2 cellular contexts compared by ENCODE assay signal in the genomic region with DNA sequence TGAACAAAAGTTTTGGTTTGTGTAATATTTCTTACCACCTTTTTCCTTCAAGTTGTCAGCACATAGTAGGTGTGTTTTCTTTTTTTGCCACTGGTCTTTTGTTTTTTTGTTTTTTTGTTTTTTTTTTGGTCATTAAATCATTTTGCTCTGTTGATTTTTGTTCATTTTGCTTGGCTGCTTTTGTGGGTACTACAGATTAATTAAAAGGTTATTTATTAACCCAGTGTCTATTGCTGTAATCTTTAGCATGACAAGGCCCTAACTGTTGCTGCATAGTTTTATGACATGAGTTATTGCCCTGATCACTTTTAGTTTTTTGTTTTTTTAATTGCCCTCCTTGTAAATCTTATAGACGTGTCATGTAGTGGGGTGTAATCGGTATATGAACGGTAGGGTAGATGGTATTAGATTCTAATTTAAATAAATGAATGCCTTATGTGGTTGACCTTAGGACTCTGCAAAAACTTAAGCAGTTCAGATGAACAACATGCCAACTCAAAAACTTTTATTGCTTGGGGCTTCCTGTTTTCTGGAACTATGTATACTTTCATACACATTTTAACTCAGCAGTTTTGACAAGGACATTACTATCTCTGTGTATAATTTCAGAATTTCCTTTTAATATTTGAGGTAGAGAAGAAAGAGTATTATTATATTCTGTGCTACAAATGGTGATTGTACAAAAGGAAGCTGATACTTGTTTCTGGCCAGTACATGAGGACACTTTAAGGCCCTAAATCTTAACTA.
TF ChIP-seq lines count a peak whose summit lies in the region.

No MANE protein-coding gene starts in this region.

TF ChIP-seq in A549, 52 proteins besides CTCF, POLR2A, EP300 and RAD21:
- TF ChIP-seq MYC (IDR thresholded peaks at IDR 0.05; ENCODE audit: borderline replicate concordance, low read length) (no peak), EHMT2 (IDR thresholded peaks at IDR 0.05; ENCODE audit: low read depth) (no peak), KDM5A (IDR thresholded peaks at IDR 0.05) (no peak), MAFK (IDR thresholded peaks at IDR 0.05; ENCODE audit: partially characterized antibody) (no peak), CHD4 (IDR thresholded peaks at IDR 0.05; ENCODE audit: borderline replicate concordance) (no peak), GATA3 (IDR thresholded peaks at IDR 0.05; ENCODE audit: borderline replicate concordance) (no peak), ZNF302 (CRISPR knock-in tag; IDR thresholded peaks at IDR 0.05) (no peak), PHF8 (IDR thresholded peaks at IDR 0.05; ENCODE audit: borderline replicate concordance, low read depth) (no peak), E2F6 (IDR thresholded peaks at IDR 0.05; ENCODE audit: borderline replicate concordance, low read depth) (no peak), CEBPB (IDR thresholded peaks at IDR 0.05) (no peak), ESRRA (IDR thresholded peaks at IDR 0.05; ENCODE audit: borderline replicate concordance, low read length) (no peak), HES2 (IDR thresholded peaks at IDR 0.05) (no peak), ZFP36 (IDR thresholded peaks at IDR 0.05; ENCODE audit: borderline replicate concordance, partially characterized antibody) (no peak), JUN (IDR thresholded peaks at IDR 0.05) (no peak), FOSB (CRISPR knock-in tag; IDR thresholded peaks at IDR 0.05) (no peak), ZSCAN20 (CRISPR knock-in tag; IDR thresholded peaks at IDR 0.05) (no peak), RARB (CRISPR knock-in tag; IDR thresholded peaks at IDR 0.05) (no peak), CBX8 (IDR thresholded peaks at IDR 0.05) (no peak)

TF ChIP-seq in HEK293, 187 proteins besides CTCF, POLR2A, EP300 and RAD21:
- TF ChIP-seq SCRT2 (tag by site-specific recombination; IDR thresholded peaks at IDR 0.05) (peak; percentile 64), FEZF1 (tag by site-specific recombination; IDR thresholded peaks at IDR 0.05) (peak; percentile 54; the same call in 1 of the 2 replicates), ZNF324 (tag by site-specific recombination; IDR thresholded peaks at IDR 0.05) (no peak), SCRT1 (tag by site-specific recombination; IDR thresholded peaks at IDR 0.05; ENCODE audit: borderline replicate concordance) (peak; percentile 48; the same call in 1 of the 2 replicates)
- TF ChIP-seq, protein P1, sequence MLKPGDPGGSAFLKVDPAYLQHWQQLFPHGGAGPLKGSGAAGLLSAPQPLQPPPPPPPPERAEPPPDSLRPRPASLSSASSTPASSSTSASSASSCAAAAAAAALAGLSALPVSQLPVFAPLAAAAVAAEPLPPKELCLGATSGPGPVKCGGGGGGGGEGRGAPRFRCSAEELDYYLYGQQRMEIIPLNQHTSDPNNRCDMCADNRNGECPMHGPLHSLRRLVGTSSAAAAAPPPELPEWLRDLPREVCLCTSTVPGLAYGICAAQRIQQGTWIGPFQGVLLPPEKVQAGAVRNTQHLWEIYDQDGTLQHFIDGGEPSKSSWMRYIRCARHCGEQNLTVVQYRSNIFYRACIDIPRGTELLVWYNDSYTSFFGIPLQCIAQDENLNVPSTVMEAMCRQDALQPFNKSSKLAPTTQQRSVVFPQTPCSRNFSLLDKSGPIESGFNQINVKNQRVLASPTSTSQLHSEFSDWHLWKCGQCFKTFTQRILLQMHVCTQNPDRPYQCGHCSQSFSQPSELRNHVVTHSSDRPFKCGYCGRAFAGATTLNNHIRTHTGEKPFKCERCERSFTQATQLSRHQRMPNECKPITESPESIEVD (tag by site-specific recombination; IDR thresholded peaks at IDR 0.05) = peak; percentile 53
